Comparison of ENCODE assay signal across 22 cellular contexts in genomic region chr11:129146196-129146595, GRCh38. TPM values are rescaled to one million over a fixed set of nuclear protein-coding genes. Genes with fewer than 3 reads are reported as not detected.
DNase-seq lines count a peak whose midpoint lies in the region; ATAC-seq and TF ChIP-seq lines count a peak whose summit lies in the region.
"Had no signal": no experiment of that assay in that cellular context is flagged by ENCODE, and none has a peak within 500 bp of the region (broad histone marks: within the 10 kb centered on the region; RNA-seq: fewer than 3 reads in every experiment).

No MANE protein-coding gene starts in this region.

- POLR2A ChIA-PET in Panc1 (lab: Charles Lee), result interaction anchor here (0.6 kb wide), 1 partner anchor 43 kb away, joined by 3 read pairs; no protein-coding TSS in a partner anchor
- POLR2A ChIA-PET in naive thymus-derived CD8-positive, alpha-beta T cell (lab: Charles Lee), result no interaction called here

- H3K4me1 ChIP-seq in Panc1 (ENCODE audit: control insufficient read depth, insufficient read depth, low read length) (peaks cover 75% of the 10 kb centered on the region), hepatocyte (ENCODE audit: insufficient read depth) (no peaks in the 10 kb centered on the region)

- in situ Hi-C loops in Panc1 (cut with HindIII; ENCODE audit: low pct_unique_long_range_greater_than_20kb, low sequenced_read_pairs), result no loop called here

- H3K4me2 ChIP-seq in hepatocyte, result peak overlapping the region; percentile 15

- H3K9me3 Mint-ChIP-seq in naive thymus-derived CD8-positive, alpha-beta T cell, result peaks cover 6 to 36% (median 23%) of the 10 kb centered on the region in 9 donors
- H3K9me3 Mint-ChIP-seq: activated T-helper 17 cell treated with anti-CD3 and anti-CD28 coated beads, Interleukin-2, amount 50 U/mL, for 72 hours; natural killer cell treated with Interleukin-12 subunit alpha and Interleukin-12 subunit beta and Interleukin-15 and Interleukin-18, amount 100 ng/mL, for 72 hours had no signal

- H3K9me3 ChIP-seq in Panc1 (ENCODE audit: control insufficient read depth, insufficient read depth, low read depth, low read length), result peaks cover 14% of the 10 kb centered on the region
- peaks cover 8% of the 10 kb centered on the region for H3K9me3 ChIP-seq in hepatocyte (ENCODE audit: low read depth)

- WGBS in hepatocyte (ENCODE audit: low lambda C conversion rate, missing lambda C conversion rate), result 79% methylated on average over 2 of the region's 2 CpGs

- no peaks in the 10 kb centered on the region for H3K36me3 ChIP-seq in Panc1 (ENCODE audit: control insufficient read depth, insufficient read depth, low read length)
- no peaks in the 10 kb centered on the region for H3K36me3 ChIP-seq in hepatocyte (replicated peaks; ENCODE audit: insufficient read depth, low read depth)
- H3K36me3 ChIP-seq: MG63 had no signal

- H3K79me2 ChIP-seq in hepatocyte, result peaks cover 68% of the 10 kb centered on the region

- CTCF ChIA-PET in Panc1 (lab: Charles Lee), result no interaction called here

- no peak overlapping the region for H2AFZ ChIP-seq in hepatocyte

- no peak for TF ChIP-seq CTCF in Panc1 (IDR thresholded peaks at IDR 0.05)
- TF ChIP-seq CTCF in choroid plexus epithelial cell (conservative IDR thresholded peaks at IDR 0.05; ENCODE audit: low read depth, low read length), result no peak
- TF ChIP-seq CTCF in hepatocyte (IDR thresholded peaks at IDR 0.05; ENCODE audit: poor library complexity), result no peak

- H3K4me3 ChIP-seq in Panc1 (ENCODE audit: low read depth in 2 of 2, low read length in 2 of 2) (peak overlapping the region in 1 of 2 experiments; percentile 2; a peak in 2 of 4 replicates), choroid plexus epithelial cell (ENCODE audit: low read depth, low read length) (no peak overlapping the region), hepatocyte (no peak overlapping the region)
- H3K4me3 ChIP-seq: MG63 had no signal

- no peak overlapping the region for H3K4me3 Mint-ChIP-seq in naive thymus-derived CD8-positive, alpha-beta T cell
- H3K4me3 Mint-ChIP-seq: activated CD4-positive, alpha-beta T cell treated with anti-CD3 and anti-CD28 coated beads, Interleukin-2, amount 10 ng/mL, durations not matched to agents 24 days and 14 days; activated naive CD8-positive, alpha-beta T cell treated with anti-CD3 and anti-CD28 coated beads, Interleukin-2, amount 10 ng/mL, durations not matched to agents 7 days and 5 days; activated T-helper 17 cell treated with anti-CD3 and anti-CD28 coated beads, Interleukin-2, amount 50 U/mL, for 72 hours; natural killer cell treated with Interleukin-12 subunit alpha and Interleukin-12 subunit beta and Interleukin-15 and Interleukin-18, amount 100 ng/mL, for 72 hours had no signal

- peak overlapping the region; percentile 100 for H3K27ac ChIP-seq in Panc1 (ENCODE audit: low read length)
- no peak overlapping the region for H3K27ac ChIP-seq in hepatocyte
- H3K27ac ChIP-seq in substantia nigra (ENCODE audit: low read depth, low read length, poor library complexity, severe bottlenecking), result no peak overlapping the region
- H3K27ac ChIP-seq: C4-2B, HL-60 had no signal

- no peaks in the 10 kb centered on the region for H3K4me1 Mint-ChIP-seq in naive thymus-derived CD8-positive, alpha-beta T cell
- H3K4me1 Mint-ChIP-seq: activated CD4-positive, alpha-beta T cell treated with anti-CD3 and anti-CD28 coated beads, Interleukin-2, amount 10 ng/mL, durations not matched to agents 24 days and 14 days; activated naive CD8-positive, alpha-beta T cell treated with anti-CD3 and anti-CD28 coated beads, Interleukin-2, amount 10 ng/mL, durations not matched to agents 7 days and 5 days; activated T-helper 17 cell treated with anti-CD3 and anti-CD28 coated beads, Interleukin-2, amount 50 U/mL, for 72 hours had no signal

- H3K27ac Mint-ChIP-seq in naive thymus-derived CD8-positive, alpha-beta T cell, result no peak overlapping the region
- H3K27ac Mint-ChIP-seq: activated CD4-positive, alpha-beta T cell treated with anti-CD3 and anti-CD28 coated beads, Interleukin-2, amount 10 ng/mL, durations not matched to agents 24 days and 14 days; activated naive CD8-positive, alpha-beta T cell treated with anti-CD3 and anti-CD28 coated beads, Interleukin-2, amount 10 ng/mL, durations not matched to agents 7 days and 5 days; activated T-helper 17 cell treated with anti-CD3 and anti-CD28 coated beads, Interleukin-2, amount 50 U/mL, for 72 hours; natural killer cell treated with Interleukin-12 subunit alpha and Interleukin-12 subunit beta and Interleukin-15 and Interleukin-18, amount 100 ng/mL, for 72 hours had no signal

- H4K20me1 ChIP-seq in hepatocyte (ENCODE audit: insufficient read depth, poor library complexity, severe bottlenecking), result no peaks in the 10 kb centered on the region

- H3K27me3 ChIP-seq in Panc1 (ENCODE audit: control insufficient read depth, insufficient read depth, low read length), result no peaks in the 10 kb centered on the region
- H3K27me3 ChIP-seq in hepatocyte, result no peaks in the 10 kb centered on the region
- H3K27me3 ChIP-seq: MG63 had no signal

- H3K9me2 ChIP-seq in hepatocyte (replicated peaks; ENCODE audit: insufficient read depth), result no peaks in the 10 kb centered on the region

- BruUV-seq in Panc1 (replicated peaks; lab: Mats Ljungman, UMichigan), result no TSS peak

- peaks cover 6 to 33% (median 30%) of the 10 kb centered on the region in 3 donors for H3K36me3 Mint-ChIP-seq in naive thymus-derived CD8-positive, alpha-beta T cell
- H3K36me3 Mint-ChIP-seq: activated naive CD8-positive, alpha-beta T cell treated with anti-CD3 and anti-CD28 coated beads, Interleukin-2, amount 10 ng/mL, durations not matched to agents 7 days and 5 days had no signal

- no peaks in the 10 kb centered on the region for H3K27me3 Mint-ChIP-seq in naive thymus-derived CD8-positive, alpha-beta T cell
- H3K27me3 Mint-ChIP-seq: activated CD4-positive, alpha-beta T cell treated with anti-CD3 and anti-CD28 coated beads, Interleukin-2, amount 10 ng/mL, durations not matched to agents 24 days and 14 days; activated naive CD8-positive, alpha-beta T cell treated with anti-CD3 and anti-CD28 coated beads, Interleukin-2, amount 10 ng/mL, durations not matched to agents 7 days and 5 days had no signal

- DNase-seq in EL (peak; percentile 6), Panc1 (ENCODE audit: low read depth, low spot score) (no peak), choroid plexus epithelial cell (ENCODE audit: low read depth) (peak; percentile 52), hepatocyte (ENCODE audit: low spot score) (no peak), NOMO-1 treated with DMSO at 0.1 percent for 48 hours (lab: John Stamatoyannopoulos, UW; ENCODE audit: unreplicated experiment) (no peak), substantia nigra (lab: John Stamatoyannopoulos, UW) (no peak)
- DNase-seq in activated naive CD4-positive, alpha-beta T cell (lab: John Stamatoyannopoulos, UW), result no peak
- DNase-seq in naive thymus-derived CD8-positive, alpha-beta T cell, result no peak
- DNase-seq: activated CD4-positive, alpha-beta T cell treated with anti-CD3 and anti-CD28 coated beads, Interleukin-2, amount 10 ng/mL, durations not matched to agents 24 days and 14 days; activated naive CD8-positive, alpha-beta T cell treated with anti-CD3 and anti-CD28 coated beads, Interleukin-2, amount 10 ng/mL, durations not matched to agents 7 days and 5 days; glutamatergic neuron; left colon; MG63; NCI-H146; NK-92 treated with Interleukin-12 subunit alpha and Interleukin-12 subunit beta, amount 100 ng/mL, for 24 hours; RPMI8226 had no signal

- intact Hi-C loops in Panc1 (cut with micrococcal nuclease; ENCODE audit: unreplicated experiment), result loop anchor here (10.0 kb wide), 2 partner anchors 49 to 129 kb away; partner anchors contain the start of gene ARHGAP32

- peak; percentile 50; the same call in 1 of the 2 replicates for ATAC-seq in Panc1
- no peak for ATAC-seq in naive thymus-derived CD8-positive, alpha-beta T cell
- ATAC-seq: activated T-helper 17 cell treated with anti-CD3 and anti-CD28 coated beads, Interleukin-2, amount 50 U/mL, for 72 hours; left colon; natural killer cell treated with Interleukin-12 subunit alpha and Interleukin-12 subunit beta and Interleukin-15 and Interleukin-18, amount 100 ng/mL, for 72 hours; sciatic nerve had no signal

RNA-seq across cellular contexts. Expression of gene ARHGAP32, which starts 45.9 kb away (rescaled TPM):
- total RNA-seq in Panc1 (2021; ENCODE audit: unreplicated experiment) (44.6 TPM), hepatocyte (14.5 and 17.3 TPM in 2 replicates)
- polyA plus RNA-seq in Panc1 (2012; ENCODE audit: insufficient read length), result 14.2 TPM
- polyA plus RNA-seq in hepatocyte, result 9.9 and 10.0 TPM in 2 replicates
- 10 to 100 TPM in 1 of 2 experiments, 1 to 10 TPM in 1; 7.8 to 10.4 TPM for total RNA-seq in naive thymus-derived CD8-positive, alpha-beta T cell
- 1 to 10 TPM in 1 of 3 donors, under 1 TPM in 2; 0.85 to 1.5 (median 0.98) TPM for polyA plus RNA-seq in naive thymus-derived CD8-positive, alpha-beta T cell
- total RNA-seq: G401 had no signal

Comparison
In these comparisons a context has a peak if more than half of its experiments do, and no peak if none do; other contexts are left out.
1. DNase-seq: peak in EL (single experiment) and choroid plexus epithelial cell (single experiment); none in Panc1 (single experiment), hepatocyte (single experiment), activated naive CD4-positive, alpha-beta T cell (0 of 4), NOMO-1 treated with DMSO at 0.1 percent for 48 hours (single experiment), naive thymus-derived CD8-positive, alpha-beta T cell (0 of 10) and substantia nigra (0 of 49).